In genomic region chr1:170664828-170665617, GRCh38 we compare ENCODE assay signal across 8 cellular contexts. TPM values are rescaled to one million over a fixed set of nuclear protein-coding genes. Genes with fewer than 3 reads are reported as not detected.
DNase-seq lines count a peak whose midpoint lies in the region; ATAC-seq and TF ChIP-seq lines count a peak whose summit lies in the region.

No MANE protein-coding gene starts in this region.

- no peak overlapping the region for H3K9ac ChIP-seq in parathyroid adenoma

- ATAC-seq in gastroesophageal sphincter, result peak; percentile 52

- DNase-seq in GM13976 (ENCODE audit: low spot score) (peak; percentile 37), SJCRH30 (peak; percentile 24 to 31), globus pallidus (ENCODE audit: low spot score) (no peak), cerebellum (ENCODE audit: low spot score) (no peak)
- no peak for DNase-seq in stimulated activated naive CD4-positive, alpha-beta T cell treated with Interleukin-2 at 50 U/mL for 16 hours (lab: John Stamatoyannopoulos, UW)
- no peak for DNase-seq in stimulated activated CD4-positive, alpha-beta T cell treated with anti-CD3 and anti-CD28 coated beads, Interleukin-1b, Interleukin-23, amount 100 ng/mL, for 48 hours

- WGBS in gastroesophageal sphincter (ENCODE audit: low coverage in 1 of 2), 2 donors, result 56 to 76% methylated on average over 8 to 9 of the region's 37 CpGs

- H3K9me3 ChIP-seq in SJCRH30 (replicated peaks), result no peaks in the 10 kb centered on the region
- no peaks in the 10 kb centered on the region for H3K9me3 ChIP-seq in gastroesophageal sphincter
- no peaks in the 10 kb centered on the region for H3K9me3 ChIP-seq in parathyroid adenoma (ENCODE audit: control insufficient read depth, low read length)

- no peaks in the 10 kb centered on the region for H3K4me1 ChIP-seq in SJCRH30
- peaks cover 0 to 53% (median 10%) of the 10 kb centered on the region in 3 donors for H3K4me1 ChIP-seq in gastroesophageal sphincter
- H3K4me1 ChIP-seq in parathyroid adenoma, result no peaks in the 10 kb centered on the region

- H3K27ac ChIP-seq in SJCRH30 (no peak overlapping the region), gastroesophageal sphincter (peak overlapping the region; percentile 41 to 88 (median 81)), parathyroid adenoma (no peak overlapping the region)

- TF ChIP-seq CTCF in GM13976 (IDR thresholded peaks at IDR 0.05; ENCODE audit: borderline replicate concordance, control extremely low read depth, extremely low read depth, insufficient read depth, missing control alignments) (no peak), gastroesophageal sphincter (IDR thresholded peaks at IDR 0.05) (peak in 2 of 4 experiments; percentile 14 to 49), parathyroid adenoma (IDR thresholded peaks at IDR 0.05) (no peak)

- H3K36me3 ChIP-seq in SJCRH30 (no peaks in the 10 kb centered on the region), gastroesophageal sphincter (no peaks in the 10 kb centered on the region), parathyroid adenoma (ENCODE audit: control insufficient read depth, insufficient read depth, low read length) (no peaks in the 10 kb centered on the region)

- TF ChIP-seq POLR2A in gastroesophageal sphincter (IDR thresholded peaks at IDR 0.05), result no peak

- peak overlapping the region; percentile 65 for H2AFZ ChIP-seq in parathyroid adenoma

- H3K4me3 ChIP-seq in SJCRH30, result peak overlapping the region; percentile 50
- peak overlapping the region; percentile 62 to 64 for H3K4me3 ChIP-seq in gastroesophageal sphincter
- peak overlapping the region; percentile 35 for H3K4me3 ChIP-seq in parathyroid adenoma (ENCODE audit: low read depth, low read length)

- no peak for TF ChIP-seq EP300 in gastroesophageal sphincter (IDR thresholded peaks at IDR 0.05)

- H3K27me3 ChIP-seq in SJCRH30, result peaks cover 6% of the 10 kb centered on the region; the same call in 1 of the 2 replicates
- peaks cover 100% of the 10 kb centered on the region for H3K27me3 ChIP-seq in gastroesophageal sphincter
- H3K27me3 ChIP-seq in parathyroid adenoma (ENCODE audit: control insufficient read depth, insufficient read depth, low read length), result peaks cover 35% of the 10 kb centered on the region

- H3K79me2 ChIP-seq in parathyroid adenoma, result no peaks in the 10 kb centered on the region

- in situ Hi-C loops in GM13976 (cut with MboI; ENCODE audit: low sequenced_read_pairs, unreplicated experiment), result no loop called here

- peak overlapping the region; percentile 59 for H3K4me2 ChIP-seq in parathyroid adenoma (ENCODE audit: low read length)

RNA-seq across cellular contexts. Expression of gene PRRX1, which starts 1.1 kb away (rescaled TPM):
- 0.73 and 1.1 TPM in 2 replicates for total RNA-seq in SJCRH30 (2014; rRNA removed; shearing (Covaris generic))
- 10 to 100 TPM; 13.4 to 27.9 (median 21.4) TPM for total RNA-seq in gastroesophageal sphincter
- 13.3 TPM for total RNA-seq in cerebellum

Comparison
In these comparisons a context has a peak if more than half of its experiments do, and no peak if none do; other contexts are left out.
1. DNase-seq: peak in GM13976 (single experiment) and SJCRH30 (2 of 2); none in globus pallidus (single experiment), stimulated activated naive CD4-positive, alpha-beta T cell treated with Interleukin-2 at 50 U/mL for 16 hours (single experiment), cerebellum (single experiment) and stimulated activated CD4-positive, alpha-beta T cell treated with anti-CD3 and anti-CD28 coated beads, Interleukin-1b, Interleukin-23, amount 100 ng/mL, for 48 hours (single experiment).
2. H3K27ac ChIP-seq: peak in gastroesophageal sphincter (4 of 4); none in SJCRH30 (single experiment) and parathyroid adenoma (single experiment).
3. Peak in every context shown above with its lines, with median percentiles within 50 percentile points of each other: H3K4me3 ChIP-seq.